In genomic region chr12:124152733-124153132, GRCh38 we compare ENCODE assay signal across 17 cellular contexts.
A peak's percentile ranks its signal among the peaks of the same experiment; 100 is the strongest.
DNase-seq lines count a peak whose midpoint lies in the region; ATAC-seq and TF ChIP-seq lines count a peak whose summit lies in the region.
"Had no signal": no experiment of that assay in that cellular context is flagged by ENCODE, and none has a peak within 500 bp of the region (broad histone marks: within the 10 kb centered on the region; RNA-seq: fewer than 3 reads in every experiment).

No MANE protein-coding gene starts in this region.

- ATAC-seq in GM19397 (IDR thresholded peaks at IDR 0.05; ENCODE audit: unreplicated experiment): no peak
- ATAC-seq in GM19455 (IDR thresholded peaks at IDR 0.05; ENCODE audit: unreplicated experiment): no peak
- ATAC-seq in HG02759 (IDR thresholded peaks at IDR 0.05; ENCODE audit: unreplicated experiment): no peak

- no peak overlapping the region for H3K4me3 ChIP-seq in fibroblast of mammary gland (ENCODE audit: control insufficient read depth, low read depth, low read length)

- no peak for TF ChIP-seq CTCF in fibroblast of mammary gland (conservative IDR thresholded peaks at IDR 0.05; ENCODE audit: control insufficient read depth, insufficient read depth, low read depth, low read length)

- DNase-seq in AG08395 (ENCODE audit: low spot score): peak; percentile 28
- DNase-seq in SK-N-DZ (ENCODE audit: low spot score): peak; percentile 33
- peak; percentile 57 for DNase-seq in fibroblast of mammary gland (ENCODE audit: low read depth)
- peak; percentile 39 for DNase-seq in mucosa of gallbladder (ENCODE audit: low spot score)
- DNase-seq in NCI-H2081 (lab: John Stamatoyannopoulos, UW): no peak
- DNase-seq: CD4-positive, alpha-beta T cell; H9; NCI-H1417 treated with DMSO at 0.1 percent for 48 hours; NCI-H2081 treated with DMSO at 0.1 percent for 48 hours; NCI-H2227 treated with DMSO at 0.1 percent for 48 hours; NCI-H69; NK-92 treated with Interleukin-12 subunit alpha and Interleukin-12 subunit beta, amount 100 ng/mL, for 24 hours; OCI-M1; RPMI8226 had no signal

Comparison
In these comparisons a context has a peak if more than half of its experiments do, and no peak if none do; other contexts are left out.
1. DNase-seq: peak in AG08395 (single experiment), SK-N-DZ (single experiment), fibroblast of mammary gland (single experiment) and mucosa of gallbladder (single experiment); none in NCI-H2081 (0 of 2).